In genomic region chr20:34088305-34088870, GRCh38 we compare ENCODE assay signal across 18 cellular contexts. TPM values are rescaled to one million over a fixed set of nuclear protein-coding genes. Genes with fewer than 3 reads are reported as not detected.
DNase-seq lines count a peak whose midpoint lies in the region; ATAC-seq and TF ChIP-seq lines count a peak whose summit lies in the region.
"Had no signal": no experiment of that assay in that cellular context is flagged by ENCODE, and none has a peak within 500 bp of the region (broad histone marks: within the 10 kb centered on the region; RNA-seq: fewer than 3 reads in every experiment).

No MANE protein-coding gene starts in this region.

- peak overlapping the region; percentile 33 for H3K27ac Mint-ChIP-seq in activated CD8-positive, alpha-beta memory T cell treated with anti-CD3 and anti-CD28 coated beads, Interleukin-2, amount 10 ng/mL, durations not matched to agents 7 days and 5 days
- peak overlapping the region; percentile 71 for H3K27ac Mint-ChIP-seq in activated CD8-positive, alpha-beta T cell treated with anti-CD3 and anti-CD28 coated beads for 36 hours
- peak overlapping the region; percentile 29 for H3K27ac Mint-ChIP-seq in endodermal cell
- H3K27ac Mint-ChIP-seq in stimulated activated naive B cell treated with anti-CD40 and anti-IgM and Interleukin-4, amounts not matched to agents 10 μg/mL and 1 μg/mL and 100 μg/mL, for 72 hours = peak overlapping the region; percentile 47

- H3K36me3 Mint-ChIP-seq in activated CD8-positive, alpha-beta memory T cell treated with anti-CD3 and anti-CD28 coated beads, Interleukin-2, amount 10 ng/mL, durations not matched to agents 7 days and 5 days = peaks cover 61% of the 10 kb centered on the region
- peaks cover 65% of the 10 kb centered on the region for H3K36me3 Mint-ChIP-seq in activated CD8-positive, alpha-beta T cell treated with anti-CD3 and anti-CD28 coated beads for 36 hours (ENCODE audit: low read depth)
- peaks cover 69% of the 10 kb centered on the region for H3K36me3 Mint-ChIP-seq in endodermal cell (ENCODE audit: low read depth)
- peaks cover 33 to 58% of the 10 kb centered on the region in 2 donors for H3K36me3 Mint-ChIP-seq in stimulated activated naive B cell treated with anti-CD40 and anti-IgM and Interleukin-4, amounts not matched to agents 10 μg/mL and 1 μg/mL and 100 μg/mL, for 72 hours

- ATAC-seq in activated CD8-positive, alpha-beta memory T cell treated with anti-CD3 and anti-CD28 coated beads, Interleukin-2, amount 10 ng/mL, durations not matched to agents 7 days and 5 days = no peak
- ATAC-seq in activated CD8-positive, alpha-beta T cell treated with anti-CD3 and anti-CD28 coated beads for 36 hours = peak; percentile 30
- ATAC-seq in stimulated activated naive B cell treated with anti-CD40 and anti-IgM and Interleukin-4, amounts not matched to agents 10 μg/mL and 1 μg/mL and 100 μg/mL, for 72 hours (replicated peaks) = peak in 1 of 2 donors; percentile 18
- ATAC-seq in HG02870 (IDR thresholded peaks at IDR 0.05; ENCODE audit: unreplicated experiment) (no peak), gastroesophageal sphincter (no peak)
- ATAC-seq: A549 had no signal

- CTCF ChIA-PET in activated CD8-positive, alpha-beta memory T cell treated with anti-CD3 and anti-CD28 coated beads, Interleukin-2, amount 10 ng/mL, durations not matched to agents 7 days and 5 days (lab: Charles Lee) = no interaction called here
- CTCF ChIA-PET in activated CD8-positive, alpha-beta T cell treated with anti-CD3 and anti-CD28 coated beads for 36 hours (lab: Charles Lee) = no interaction called here
- CTCF ChIA-PET in mammary epithelial cell (lab: Charles Lee; ENCODE audit: low non-redundant PET) = no interaction called here

- no peaks in the 10 kb centered on the region for H3K27me3 Mint-ChIP-seq in activated CD8-positive, alpha-beta memory T cell treated with anti-CD3 and anti-CD28 coated beads, Interleukin-2, amount 10 ng/mL, durations not matched to agents 7 days and 5 days
- H3K27me3 Mint-ChIP-seq in activated CD8-positive, alpha-beta T cell treated with anti-CD3 and anti-CD28 coated beads for 36 hours = no peaks in the 10 kb centered on the region
- H3K27me3 Mint-ChIP-seq in endodermal cell (ENCODE audit: insufficient read depth) = no peaks in the 10 kb centered on the region
- H3K27me3 Mint-ChIP-seq in stimulated activated naive B cell treated with anti-CD40 and anti-IgM and Interleukin-4, amounts not matched to agents 10 μg/mL and 1 μg/mL and 100 μg/mL, for 72 hours = no peaks in the 10 kb centered on the region

- dilution Hi-C loops in mammary epithelial cell (cut with HindIII; ENCODE audit: low sequenced_read_pairs) = no loop called here

- 86 to 94% methylated on average over 1 to 9 of the region's 9 CpGs for WGBS in endodermal cell (ENCODE audit: insufficient coverage in 1 of 2, insufficient read length in 1 of 2), 2 experiments
- 79% methylated on average over 9 of the region's 9 CpGs for WGBS in mammary epithelial cell (ENCODE audit: low coverage, missing lambda C conversion rate)
- WGBS in gastroesophageal sphincter (ENCODE audit: low coverage in 1 of 2), 2 donors = 60 to 87% methylated on average over 3 to 9 of the region's 9 CpGs

- in situ Hi-C loops in mammary epithelial cell (cut with MboI; ENCODE audit: low sequenced_read_pairs in 2 of 2) = no loop called here

- H3K4me1 ChIP-seq in endodermal cell (ENCODE audit: control insufficient read depth, insufficient read depth, low read length) (no peaks in the 10 kb centered on the region), mammary epithelial cell (ENCODE audit: insufficient read depth, low read length) (peaks cover 6% of the 10 kb centered on the region), gastroesophageal sphincter (peaks cover 0 to 8% (median 2%) of the 10 kb centered on the region in 3 donors)
- H3K4me1 ChIP-seq: A549, Peyer's patch had no signal

- H3K27me3 ChIP-seq in endodermal cell (ENCODE audit: control insufficient read depth, insufficient read depth, low read length, poor library complexity, severe bottlenecking) (no peaks in the 10 kb centered on the region), mammary epithelial cell (ENCODE audit: insufficient read depth, low read length) (no peaks in the 10 kb centered on the region), gastroesophageal sphincter (no peaks in the 10 kb centered on the region)
- H3K27me3 ChIP-seq: Peyer's patch had no signal

- TF ChIP-seq POLR2A in gastroesophageal sphincter (IDR thresholded peaks at IDR 0.05) = no peak

- no peak for DNase-seq in activated CD8-positive, alpha-beta memory T cell treated with anti-CD3 and anti-CD28 coated beads, Interleukin-2, amount 10 ng/mL, durations not matched to agents 7 days and 5 days
- no peak for DNase-seq in activated CD8-positive, alpha-beta memory T cell treated with anti-CD3 and anti-CD28 coated beads for 24 hours
- DNase-seq in activated CD8-positive, alpha-beta T cell treated with anti-CD3 and anti-CD28 coated beads for 36 hours = no peak
- DNase-seq in endodermal cell = no peak
- DNase-seq in stimulated activated naive B cell treated with anti-CD40 and anti-IgM and Interleukin-4, amounts not matched to agents 10 μg/mL and 1 μg/mL and 100 μg/mL, for 72 hours = no peak
- DNase-seq in mammary epithelial cell = no peak
- DNase-seq: DND-41; effector memory CD4-positive, alpha-beta T cell; NCI-H1092 treated with DMSO at 0.1 percent for 48 hours; NCI-H748 treated with DMSO at 0.1 percent for 48 hours; Peyer's patch had no signal

- H3K4me3 ChIP-seq in endodermal cell (ENCODE audit: low read length) (no peak overlapping the region), mammary epithelial cell (replicated peaks in 1 of 3; ENCODE audit: insufficient read depth in 1 of 3, low read depth in 2 of 3, low read length in 3 of 3) (no peak overlapping the region), gastroesophageal sphincter (no peak overlapping the region)
- H3K4me3 ChIP-seq: A549, Peyer's patch, smooth muscle cell had no signal

- peaks cover 52% of the 10 kb centered on the region for H3K79me2 ChIP-seq in mammary epithelial cell (ENCODE audit: insufficient read depth, low read length)

- no peak for TF ChIP-seq CTCF in activated CD8-positive, alpha-beta T cell treated with anti-CD3 and anti-CD28 coated beads for 36 hours (IDR thresholded peaks at IDR 0.05)
- no peak for TF ChIP-seq CTCF in endodermal cell (conservative IDR thresholded peaks at IDR 0.05)
- TF ChIP-seq CTCF in mammary epithelial cell (conservative IDR thresholded peaks at IDR 0.05 in 1 of 2, IDR thresholded peaks at IDR 0.05 in 1 of 2; ENCODE audit: extremely low read depth in 1 of 2, insufficient read depth in 1 of 2, low read depth in 1 of 2, low read length in 2 of 2) = no peak
- TF ChIP-seq CTCF in gastroesophageal sphincter (IDR thresholded peaks at IDR 0.05) = no peak

- H3K4me2 ChIP-seq in mammary epithelial cell (ENCODE audit: insufficient read depth, low read depth, low read length) = no peak overlapping the region
- H3K4me2 ChIP-seq: A549, smooth muscle cell had no signal

- no peak overlapping the region for H2AFZ ChIP-seq in mammary epithelial cell (ENCODE audit: low read depth, low read length)
- H2AFZ ChIP-seq: parathyroid adenoma had no signal

- BruUV-seq in mammary epithelial cell (replicated peaks; lab: Mats Ljungman, UMichigan) = no TSS peak

- no peak overlapping the region for H3K4me3 Mint-ChIP-seq in activated CD8-positive, alpha-beta memory T cell treated with anti-CD3 and anti-CD28 coated beads, Interleukin-2, amount 10 ng/mL, durations not matched to agents 7 days and 5 days
- no peak overlapping the region for H3K4me3 Mint-ChIP-seq in activated CD8-positive, alpha-beta T cell treated with anti-CD3 and anti-CD28 coated beads for 36 hours
- no peak overlapping the region for H3K4me3 Mint-ChIP-seq in endodermal cell
- no peak overlapping the region for H3K4me3 Mint-ChIP-seq in stimulated activated naive B cell treated with anti-CD40 and anti-IgM and Interleukin-4, amounts not matched to agents 10 μg/mL and 1 μg/mL and 100 μg/mL, for 72 hours
- H3K4me3 Mint-ChIP-seq: CD14-positive monocyte had no signal

- POLR2A ChIA-PET in activated CD8-positive, alpha-beta T cell treated with anti-CD3 and anti-CD28 coated beads for 36 hours (lab: Charles Lee) = interaction anchor here (1.4 to 5.4 kb wide), 2 partner anchors 15 to 16 kb away, joined by 3 to 22 read pairs; no protein-coding TSS in a partner anchor

- H3K36me3 ChIP-seq in endodermal cell (ENCODE audit: control insufficient read depth, insufficient read depth, low read length) (peaks cover 80% of the 10 kb centered on the region), mammary epithelial cell (ENCODE audit: insufficient read depth, low read length) (peaks cover 48% of the 10 kb centered on the region), gastroesophageal sphincter (peaks cover 2 to 95% of the 10 kb centered on the region in 2 donors)

- peaks cover 2% of the 10 kb centered on the region for H4K20me1 ChIP-seq in mammary epithelial cell (ENCODE audit: insufficient read depth, low read length)

- H3K9ac ChIP-seq in endodermal cell (ENCODE audit: extremely low read depth, low read length, poor library complexity, severe bottlenecking) (no peak overlapping the region), mammary epithelial cell (ENCODE audit: insufficient read depth, low read length) (no peak overlapping the region)
- H3K9ac ChIP-seq: parathyroid adenoma had no signal

- TF ChIP-seq EP300 in gastroesophageal sphincter (IDR thresholded peaks at IDR 0.05) = no peak

- peaks cover 5% of the 10 kb centered on the region for H3K4me1 Mint-ChIP-seq in activated CD8-positive, alpha-beta memory T cell treated with anti-CD3 and anti-CD28 coated beads, Interleukin-2, amount 10 ng/mL, durations not matched to agents 7 days and 5 days
- H3K4me1 Mint-ChIP-seq in activated CD8-positive, alpha-beta T cell treated with anti-CD3 and anti-CD28 coated beads for 36 hours (ENCODE audit: low read depth) = peaks cover 18% of the 10 kb centered on the region
- H3K4me1 Mint-ChIP-seq in endodermal cell = no peaks in the 10 kb centered on the region
- H3K4me1 Mint-ChIP-seq in stimulated activated naive B cell treated with anti-CD40 and anti-IgM and Interleukin-4, amounts not matched to agents 10 μg/mL and 1 μg/mL and 100 μg/mL, for 72 hours = peaks cover 12 to 15% of the 10 kb centered on the region in 2 donors
- H3K4me1 Mint-ChIP-seq: CD14-positive monocyte had no signal

- H3K9me3 ChIP-seq in endodermal cell (ENCODE audit: control insufficient read depth, low read length) (no peaks in the 10 kb centered on the region), mammary epithelial cell (replicated peaks; ENCODE audit: insufficient read depth, low read length) (no peaks in the 10 kb centered on the region), gastroesophageal sphincter (no peaks in the 10 kb centered on the region)
- H3K9me3 ChIP-seq: A549, Peyer's patch had no signal

- H3K9me3 Mint-ChIP-seq in activated CD8-positive, alpha-beta memory T cell treated with anti-CD3 and anti-CD28 coated beads, Interleukin-2, amount 10 ng/mL, durations not matched to agents 7 days and 5 days (ENCODE audit: low read depth) = no peaks in the 10 kb centered on the region
- H3K9me3 Mint-ChIP-seq in activated CD8-positive, alpha-beta T cell treated with anti-CD3 and anti-CD28 coated beads for 36 hours = no peaks in the 10 kb centered on the region
- H3K9me3 Mint-ChIP-seq in endodermal cell = no peaks in the 10 kb centered on the region
- no peaks in the 10 kb centered on the region for H3K9me3 Mint-ChIP-seq in stimulated activated naive B cell treated with anti-CD40 and anti-IgM and Interleukin-4, amounts not matched to agents 10 μg/mL and 1 μg/mL and 100 μg/mL, for 72 hours
- H3K9me3 Mint-ChIP-seq: CD14-positive monocyte had no signal

- H3K27ac ChIP-seq in endodermal cell (ENCODE audit: low read depth, low read length) (no peak overlapping the region), mammary epithelial cell (ENCODE audit: insufficient read depth, low read depth, low read length) (no peak overlapping the region), gastroesophageal sphincter (no peak overlapping the region)
- H3K27ac ChIP-seq: A549, HL-60, parathyroid adenoma, Peyer's patch had no signal

- intact Hi-C loops in activated CD8-positive, alpha-beta T cell treated with anti-CD3 and anti-CD28 coated beads for 36 hours (cut with micrococcal nuclease) = no loop called here
- intact Hi-C loops in mammary epithelial cell (cut with micrococcal nuclease) = no loop called here

RNA-seq across cellular contexts. Expression of gene EIF2S2, which starts 23.7 kb away (rescaled TPM):
- 100 to 1,000 TPM in 1 of 2 experiments, 10 to 100 TPM in 1; 87.7 to 106 TPM for total RNA-seq in activated CD8-positive, alpha-beta memory T cell treated with anti-CD3 and anti-CD28 coated beads, Interleukin-2, amount 10 ng/mL, durations not matched to agents 7 days and 5 days
- 100 to 1,000 TPM; 161 to 164 TPM for total RNA-seq in activated CD8-positive, alpha-beta T cell treated with anti-CD3 and anti-CD28 coated beads for 36 hours
- 100 to 1,000 TPM; 106 to 144 TPM for total RNA-seq in endodermal cell
- polyA plus RNA-seq in endodermal cell (2013, experiment 1 of 2) = 89.9 TPM
- polyA plus RNA-seq in endodermal cell (2013, experiment 2 of 2) = 86.4 TPM
- 100 to 1,000 TPM in 1 of 2 donors, 10 to 100 TPM in 1; 99.2 to 157 TPM for total RNA-seq in mammary epithelial cell
- 83.7 TPM for polyA plus RNA-seq in mammary epithelial cell
- polyA minus RNA-seq in mammary epithelial cell = 22.4 TPM
- total RNA-seq in gastroesophageal sphincter = 10 to 100 TPM; 44.4 to 65.6 (median 56.8) TPM
